Comparison of ENCODE assay signal across 19 cellular contexts in the genomic region with DNA sequence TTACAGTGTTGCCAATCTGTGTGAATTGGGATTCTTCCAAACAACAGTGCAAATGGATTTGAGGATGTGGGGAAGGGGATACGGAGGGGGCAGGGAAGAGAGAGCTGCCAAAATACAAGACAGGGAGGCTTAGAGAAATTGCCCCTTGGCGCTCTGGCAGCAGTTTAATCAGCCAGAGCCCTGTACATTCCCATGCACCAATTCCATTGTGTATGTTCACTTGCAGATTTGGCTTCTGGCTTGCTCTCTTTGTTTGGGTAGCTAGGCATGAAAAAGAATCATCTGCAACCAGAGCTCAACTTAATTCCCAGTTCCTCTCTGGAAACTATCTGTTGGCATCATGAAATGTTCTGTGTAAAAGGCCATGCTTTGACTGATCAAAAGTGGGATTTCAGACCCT.
"Had no signal": no experiment of that assay in that cellular context is flagged by ENCODE, and none has a peak within 500 bp of the region (broad histone marks: within the 10 kb centered on the region; RNA-seq: fewer than 3 reads in every experiment).

No MANE protein-coding gene starts in this region.

- H3K4me3 Mint-ChIP-seq: activated CD8-positive, alpha-beta memory T cell treated with anti-CD3 and anti-CD28 coated beads, Interleukin-2, amount 10 ng/mL, durations not matched to agents 7 days and 5 days; activated T-cell treated with anti-CD3 and anti-CD28 coated beads, Interleukin-2, amount 50 U/mL, for 24 hours; neural crest cell; stimulated activated naive CD8-positive, alpha-beta T cell treated with anti-CD3 and anti-CD28 coated beads, Interleukin-15, Interleukin-2, amounts not matched to agents 100 ng/mL and 50 ng/mL, for 24 hours had no signal

- ATAC-seq: activated CD8-positive, alpha-beta memory T cell treated with anti-CD3 and anti-CD28 coated beads, Interleukin-2, amount 10 ng/mL, durations not matched to agents 7 days and 5 days; foreskin keratinocyte; left cardiac atrium had no signal

- H3K27me3 ChIP-seq: ovary, sigmoid colon had no signal

- H3K36me3 Mint-ChIP-seq: activated CD8-positive, alpha-beta memory T cell treated with anti-CD3 and anti-CD28 coated beads, Interleukin-2, amount 10 ng/mL, durations not matched to agents 7 days and 5 days; type B pancreatic cell had no signal

- H3K4me3 ChIP-seq: coronary artery, lung, ovary, sigmoid colon, spleen had no signal

- H3K4me1 Mint-ChIP-seq: activated CD8-positive, alpha-beta memory T cell treated with anti-CD3 and anti-CD28 coated beads, Interleukin-2, amount 10 ng/mL, durations not matched to agents 7 days and 5 days had no signal

- DNase-seq: activated CD4-positive, alpha-beta T cell treated with anti-CD3 and anti-CD28 coated beads for 1 hour; activated CD4-positive, alpha-beta T cell treated with anti-CD3 and anti-CD28 coated beads, Interleukin-2, amount 50 U/mL, for 48 hours; activated CD8-positive, alpha-beta memory T cell treated with anti-CD3 and anti-CD28 coated beads, Interleukin-2, amount 10 ng/mL, durations not matched to agents 7 days and 5 days; activated naive CD4-positive, alpha-beta T cell treated with anti-CD3 and anti-CD28 coated beads, Interleukin-2, amount 50 U/mL, for 16 hours; activated T-cell treated with anti-CD3 and anti-CD28 coated beads, Interleukin-2, amount 50 U/mL, for 24 hours; central memory CD4-positive, alpha-beta T cell; effector CD8-positive, alpha-beta T cell; foreskin keratinocyte; glutamatergic neuron; left cardiac atrium; ovary; sigmoid colon; spleen had no signal

- H3K27ac ChIP-seq: coronary artery, foreskin keratinocyte, ovary, sigmoid colon, spleen had no signal

- H3K27ac Mint-ChIP-seq: activated CD8-positive, alpha-beta memory T cell treated with anti-CD3 and anti-CD28 coated beads, Interleukin-2, amount 10 ng/mL, durations not matched to agents 7 days and 5 days; activated T-cell treated with anti-CD3 and anti-CD28 coated beads, Interleukin-2, amount 50 U/mL, for 24 hours; stimulated activated naive CD8-positive, alpha-beta T cell treated with anti-CD3 and anti-CD28 coated beads, Interleukin-15, Interleukin-2, amounts not matched to agents 100 ng/mL and 50 ng/mL, for 24 hours; type B pancreatic cell had no signal

- H3K36me3 ChIP-seq: ovary, sigmoid colon, spleen had no signal

- H3K9me3 Mint-ChIP-seq: activated T-cell treated with anti-CD3 and anti-CD28 coated beads, Interleukin-2, amount 50 U/mL, for 24 hours; neural crest cell; stimulated activated naive CD8-positive, alpha-beta T cell treated with anti-CD3 and anti-CD28 coated beads, Interleukin-15, Interleukin-2, amounts not matched to agents 100 ng/mL and 50 ng/mL, for 24 hours; type B pancreatic cell had no signal

- H3K27me3 Mint-ChIP-seq: type B pancreatic cell had no signal

- H3K4me1 ChIP-seq: foreskin keratinocyte, spleen had no signal

- H3K9me3 ChIP-seq: ovary, sigmoid colon, spleen had no signal

- FAIRE-seq: endothelial cell of umbilical vein had no signal
